In the genomic region with DNA sequence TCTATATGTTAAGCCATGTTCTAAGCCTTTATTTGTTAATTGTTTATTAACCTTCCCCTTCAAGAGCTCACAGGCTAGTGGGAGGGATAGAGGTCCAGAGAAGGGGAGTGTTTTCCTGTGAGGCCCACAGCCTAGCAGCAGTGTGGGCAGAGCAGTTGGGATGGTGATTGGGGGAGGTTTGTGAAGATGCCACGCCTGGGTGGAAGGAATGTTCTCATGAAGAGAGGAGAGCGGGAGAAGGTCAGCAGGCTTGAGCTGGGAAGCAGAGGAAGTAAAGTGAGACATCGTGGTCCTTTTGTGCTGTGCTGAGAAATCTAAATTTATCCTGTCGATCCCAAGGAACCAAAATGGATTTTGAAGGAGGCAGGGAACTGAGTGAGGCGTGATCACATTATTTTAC, we compare ENCODE assay signal across 1 cellular context.
TF ChIP-seq lines count a peak whose summit lies in the region.

No MANE protein-coding gene starts in this region.

TF ChIP-seq in GM23338, 12 proteins besides CTCF, POLR2A, EP300 and RAD21 (continued from another document):
- TF ChIP-seq ZNF462 (CRISPR knock-in tag; IDR thresholded peaks at IDR 0.05) (no peak), ETS1 (IDR thresholded peaks at IDR 0.05) (no peak), EZH2phosphoT487 (IDR thresholded peaks at IDR 0.05; ENCODE audit: unreplicated experiment) (no peak), ZNF114 (CRISPR knock-in tag; IDR thresholded peaks at IDR 0.05) (no peak), NANOG (IDR thresholded peaks at IDR 0.05; ENCODE audit: borderline replicate concordance) (no peak), ZNF331 (CRISPR knock-in tag; IDR thresholded peaks at IDR 0.05; ENCODE audit: low read depth) (no peak)
- TF ChIP-seq, protein P1, sequence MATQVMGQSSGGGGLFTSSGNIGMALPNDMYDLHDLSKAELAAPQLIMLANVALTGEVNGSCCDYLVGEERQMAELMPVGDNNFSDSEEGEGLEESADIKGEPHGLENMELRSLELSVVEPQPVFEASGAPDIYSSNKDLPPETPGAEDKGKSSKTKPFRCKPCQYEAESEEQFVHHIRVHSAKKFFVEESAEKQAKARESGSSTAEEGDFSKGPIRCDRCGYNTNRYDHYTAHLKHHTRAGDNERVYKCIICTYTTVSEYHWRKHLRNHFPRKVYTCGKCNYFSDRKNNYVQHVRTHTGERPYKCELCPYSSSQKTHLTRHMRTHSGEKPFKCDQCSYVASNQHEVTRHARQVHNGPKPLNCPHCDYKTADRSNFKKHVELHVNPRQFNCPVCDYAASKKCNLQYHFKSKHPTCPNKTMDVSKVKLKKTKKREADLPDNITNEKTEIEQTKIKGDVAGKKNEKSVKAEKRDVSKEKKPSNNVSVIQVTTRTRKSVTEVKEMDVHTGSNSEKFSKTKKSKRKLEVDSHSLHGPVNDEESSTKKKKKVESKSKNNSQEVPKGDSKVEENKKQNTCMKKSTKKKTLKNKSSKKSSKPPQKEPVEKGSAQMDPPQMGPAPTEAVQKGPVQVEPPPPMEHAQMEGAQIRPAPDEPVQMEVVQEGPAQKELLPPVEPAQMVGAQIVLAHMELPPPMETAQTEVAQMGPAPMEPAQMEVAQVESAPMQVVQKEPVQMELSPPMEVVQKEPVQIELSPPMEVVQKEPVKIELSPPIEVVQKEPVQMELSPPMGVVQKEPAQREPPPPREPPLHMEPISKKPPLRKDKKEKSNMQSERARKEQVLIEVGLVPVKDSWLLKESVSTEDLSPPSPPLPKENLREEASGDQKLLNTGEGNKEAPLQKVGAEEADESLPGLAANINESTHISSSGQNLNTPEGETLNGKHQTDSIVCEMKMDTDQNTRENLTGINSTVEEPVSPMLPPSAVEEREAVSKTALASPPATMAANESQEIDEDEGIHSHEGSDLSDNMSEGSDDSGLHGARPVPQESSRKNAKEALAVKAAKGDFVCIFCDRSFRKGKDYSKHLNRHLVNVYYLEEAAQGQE (IDR thresholded peaks at IDR 0.05; ENCODE audit: unreplicated experiment) = no peak
TF ChIP-seq in GM23338: peak in this region for 0.
